ENCODE assay signal across 18 cellular contexts in the genomic region with DNA sequence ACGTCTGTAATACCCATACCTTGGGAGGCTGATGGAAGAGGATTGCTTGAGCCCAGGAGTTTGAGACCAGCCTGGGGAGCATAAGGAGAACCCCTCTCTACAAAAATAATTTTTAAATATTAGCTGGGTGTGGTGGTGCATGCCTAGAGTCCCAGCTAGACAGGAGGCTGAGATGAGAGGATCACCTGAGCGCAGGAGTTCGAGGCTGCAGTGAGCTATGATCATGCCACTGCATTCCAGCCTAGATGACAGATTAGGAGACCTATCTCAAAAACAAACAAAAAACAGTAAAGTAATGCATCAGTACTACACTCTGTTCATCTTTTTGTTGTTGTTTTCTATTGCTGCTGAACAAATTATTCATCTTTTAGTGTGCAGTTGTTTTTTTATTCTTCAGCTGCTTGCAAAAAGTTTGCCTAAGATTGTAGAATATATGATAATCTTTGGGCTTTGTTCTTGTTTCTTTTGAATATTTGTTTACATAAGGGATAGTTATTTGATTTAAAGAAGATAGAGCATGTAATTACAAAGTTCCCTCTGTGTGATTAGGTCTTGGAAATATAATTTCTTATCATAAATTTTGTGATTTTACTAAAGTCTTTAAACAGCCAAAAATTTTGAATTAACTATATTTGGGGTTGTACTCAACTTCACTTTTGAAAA. TPM values are rescaled to one million over a fixed set of nuclear protein-coding genes. Genes with fewer than 3 reads are reported as not detected.
DNase-seq lines count a peak whose midpoint lies in the region; ATAC-seq and TF ChIP-seq lines count a peak whose summit lies in the region.
"Had no signal": no experiment of that assay in that cellular context is flagged by ENCODE, and none has a peak within 500 bp of the region (broad histone marks: within the 10 kb centered on the region; RNA-seq: fewer than 3 reads in every experiment).

No MANE protein-coding gene starts in this region.

- no peak overlapping the region for H4K5ac ChIP-seq in mesendoderm (ENCODE audit: low read length)

- H3K9ac ChIP-seq in HUES48 (ENCODE audit: low read depth, low read length) (no peak overlapping the region), mesendoderm (ENCODE audit: low read length) (no peak overlapping the region)
- H3K9ac ChIP-seq: BLaER1 had no signal

- no peak overlapping the region for H2BK15ac ChIP-seq in mesendoderm (replicated peaks; ENCODE audit: low read depth)

- ATAC-seq in WTC11 (no peak), HG02623 (IDR thresholded peaks at IDR 0.05; ENCODE audit: unreplicated experiment) (no peak)
- ATAC-seq: K562, PC-3 had no signal

- no CpG with 5 or more reads among the region's 3 CpGs for WGBS in mesendoderm (ENCODE audit: extremely low coverage, insufficient coverage, low lambda C conversion rate)

- no peak overlapping the region for H3K23ac ChIP-seq in mesendoderm (ENCODE audit: low read length)

- peaks cover 33% of the 10 kb centered on the region for H3K79me2 ChIP-seq in mesendoderm (ENCODE audit: control insufficient read depth, insufficient read depth, low read length)

- CTCF ChIA-PET in activated CD4-positive, alpha-beta T cell treated with anti-CD3 and anti-CD28 coated beads, Interleukin-2, amount 10 ng/mL, durations not matched to agents 7 days and 5 days (lab: Charles Lee) = interaction anchor here (1.4 kb wide), 1 partner anchor 15 kb away, joined by 3 read pairs; no protein-coding TSS in a partner anchor
- CTCF ChIA-PET in WTC11 (lab: Charles Lee) = interaction anchor here (0.8 to 1.2 kb wide), 2 partner anchors 9 to 12 kb away, joined by 3 to 4 read pairs; partner anchors contain the start of gene ARHGAP5

- no peaks in the 10 kb centered on the region for H3K9me3 ChIP-seq in HUES48 (ENCODE audit: control insufficient read depth, insufficient read depth, low read length)
- H3K9me3 ChIP-seq: BLaER1, MG63 had no signal

- H3K27ac ChIP-seq in HUES48 (ENCODE audit: low read depth, low read length) (peak overlapping the region; percentile 52), mesendoderm (ENCODE audit: low read depth, low read length) (no peak overlapping the region)
- H3K27ac ChIP-seq: BLaER1 had no signal

- H3K27me3 Mint-ChIP-seq in activated CD4-positive, alpha-beta T cell treated with anti-CD3 and anti-CD28 coated beads, Interleukin-2, amount 10 ng/mL, durations not matched to agents 7 days and 5 days = no peaks in the 10 kb centered on the region
- H3K27me3 Mint-ChIP-seq in WTC11 (ENCODE audit: low read depth) = no peaks in the 10 kb centered on the region

- H3K9me3 Mint-ChIP-seq in activated CD4-positive, alpha-beta T cell treated with anti-CD3 and anti-CD28 coated beads, Interleukin-2, amount 10 ng/mL, durations not matched to agents 7 days and 5 days = no peaks in the 10 kb centered on the region
- no peaks in the 10 kb centered on the region for H3K9me3 Mint-ChIP-seq in WTC11
- H3K9me3 Mint-ChIP-seq: CD8-positive, alpha-beta memory T cell had no signal

- no peak for DNase-seq in activated CD4-positive, alpha-beta T cell treated with anti-CD3 and anti-CD28 coated beads, Interleukin-2, amount 10 ng/mL, durations not matched to agents 7 days and 5 days
- DNase-seq in activated CD4-positive, alpha-beta T cell treated with anti-CD3 and anti-CD28 coated beads for 48 hours = no peak
- no peak for DNase-seq in WTC11 (ENCODE audit: low spot score)
- DNase-seq in mesendoderm = peak; percentile 11
- DNase-seq in amniotic stem cell (lab: John Stamatoyannopoulos, UW) = no peak
- DNase-seq in SHP77 treated with DMSO at 0.1 percent for 48 hours (lab: John Stamatoyannopoulos, UW) = no peak
- DNase-seq: CD8-positive, alpha-beta memory T cell; MG63; NCI-H1092; NCI-H146; NCI-H2081 treated with DMSO at 0.1 percent for 48 hours; NCI-H510A; NCI-H774; PC-3 had no signal

- H3K36me3 Mint-ChIP-seq in activated CD4-positive, alpha-beta T cell treated with anti-CD3 and anti-CD28 coated beads, Interleukin-2, amount 10 ng/mL, durations not matched to agents 7 days and 5 days (ENCODE audit: low read depth) = peaks cover 6% of the 10 kb centered on the region
- H3K36me3 Mint-ChIP-seq in WTC11 = 0 out of 2 replicates have a peak, but pooled peaks cover under 1% of the 10 kb centered on the region

- no peak overlapping the region for H3K4ac ChIP-seq in mesendoderm (ENCODE audit: low read depth, low read length)

- peaks cover 26% of the 10 kb centered on the region for H3K4me1 Mint-ChIP-seq in activated CD4-positive, alpha-beta T cell treated with anti-CD3 and anti-CD28 coated beads, Interleukin-2, amount 10 ng/mL, durations not matched to agents 7 days and 5 days
- peaks cover 63% of the 10 kb centered on the region for H3K4me1 Mint-ChIP-seq in WTC11

- no peak overlapping the region for H3K56ac ChIP-seq in mesendoderm (ENCODE audit: low read length)

- H3K27ac Mint-ChIP-seq in activated CD4-positive, alpha-beta T cell treated with anti-CD3 and anti-CD28 coated beads, Interleukin-2, amount 10 ng/mL, durations not matched to agents 7 days and 5 days = peak overlapping the region; percentile 19
- H3K27ac Mint-ChIP-seq in WTC11 = peak overlapping the region; percentile 75

- H3K27me3 ChIP-seq in HUES48 (ENCODE audit: control insufficient read depth, insufficient read depth, low read length) = no peaks in the 10 kb centered on the region
- H3K27me3 ChIP-seq in mesendoderm (ENCODE audit: insufficient read depth, low read length, poor library complexity) = no peaks in the 10 kb centered on the region
- H3K27me3 ChIP-seq: BLaER1, MG63 had no signal

- H3K79me1 ChIP-seq in mesendoderm (ENCODE audit: low read length) = no peaks in the 10 kb centered on the region

- no peak overlapping the region for H2BK5ac ChIP-seq in mesendoderm (ENCODE audit: low read length)

- POLR2A ChIA-PET in activated CD4-positive, alpha-beta T cell treated with anti-CD3 and anti-CD28 coated beads, Interleukin-2, amount 10 ng/mL, durations not matched to agents 7 days and 5 days (lab: Charles Lee) = no interaction called here
- POLR2A ChIA-PET in WTC11 (lab: Charles Lee) = interaction anchor here (1.6 kb wide), 1 partner anchor 9 kb away, joined by 5 read pairs; no protein-coding TSS in a partner anchor

- H3K4me1 ChIP-seq in HUES48 (ENCODE audit: control insufficient read depth, insufficient read depth, low read length) (peaks cover 44% of the 10 kb centered on the region), mesendoderm (ENCODE audit: control insufficient read depth, low read depth, low read length) (no peaks in the 10 kb centered on the region)

- no peak for TF ChIP-seq CTCF in WTC11 (IDR thresholded peaks at IDR 0.05)

- H3K36me3 ChIP-seq in HUES48 (ENCODE audit: control insufficient read depth, insufficient read depth, low read length) = peaks cover under 1% of the 10 kb centered on the region; the same call in 1 of the 2 replicates
- H3K36me3 ChIP-seq in mesendoderm (ENCODE audit: control insufficient read depth, insufficient read depth, low read length) = no peaks in the 10 kb centered on the region
- H3K36me3 ChIP-seq: MG63 had no signal

- H2BK120ac ChIP-seq in mesendoderm (ENCODE audit: low read depth, low read length) = no peak overlapping the region

- no peak overlapping the region for H2AK5ac ChIP-seq in mesendoderm (ENCODE audit: low read length)

- H3K18ac ChIP-seq in mesendoderm (ENCODE audit: low read length) = no peak overlapping the region

- no peak overlapping the region for H3K4me3 Mint-ChIP-seq in activated CD4-positive, alpha-beta T cell treated with anti-CD3 and anti-CD28 coated beads, Interleukin-2, amount 10 ng/mL, durations not matched to agents 7 days and 5 days
- no peak overlapping the region for H3K4me3 Mint-ChIP-seq in WTC11
- H3K4me3 Mint-ChIP-seq: CD8-positive, alpha-beta memory T cell had no signal

- no peak overlapping the region for H4K8ac ChIP-seq in mesendoderm (ENCODE audit: low read depth, low read length)

- H3K4me3 ChIP-seq in HUES48 (ENCODE audit: low read depth, low read length) (no peak overlapping the region), mesendoderm (ENCODE audit: low read length) (no peak overlapping the region)
- H3K4me3 ChIP-seq: BLaER1, K562, MG63 had no signal

- H3K4me2 ChIP-seq in mesendoderm (ENCODE audit: low read length) = no peak overlapping the region
- H3K4me2 ChIP-seq: BLaER1 had no signal

TF ChIP-seq in WTC11, 78 proteins besides CTCF, POLR2A, EP300 and RAD21:
- TF ChIP-seq ZNF121 (CRISPR knock-in tag; IDR thresholded peaks at IDR 0.05) = no peak
- TF ChIP-seq EMX1 (CRISPR knock-in tag; IDR thresholded peaks at IDR 0.05) = no peak
- TF ChIP-seq USF1 (CRISPR knock-in tag; IDR thresholded peaks at IDR 0.05) = no peak
- no peak for TF ChIP-seq ZNF263 (CRISPR knock-in tag; IDR thresholded peaks at IDR 0.05; ENCODE audit: low read depth)

RNA-seq across cellular contexts. Expression of gene ARHGAP5, which starts 8.2 kb away (rescaled TPM):
- total RNA-seq in activated CD4-positive, alpha-beta T cell treated with anti-CD3 and anti-CD28 coated beads, Interleukin-2, amount 10 ng/mL, durations not matched to agents 7 days and 5 days = 10 to 100 TPM; 35.7 to 38.6 TPM
- total RNA-seq in WTC11 (2021) = 55.9 to 66.9 TPM (median 60.9 TPM) in 3 replicates
- polyA plus RNA-seq in mesendoderm (2013, experiment 1 of 2) = 28.2 TPM
- 29.9 TPM for polyA plus RNA-seq in mesendoderm (2013, experiment 2 of 2)
